ENCODE assay signal across 10 cellular contexts in the genomic region with DNA sequence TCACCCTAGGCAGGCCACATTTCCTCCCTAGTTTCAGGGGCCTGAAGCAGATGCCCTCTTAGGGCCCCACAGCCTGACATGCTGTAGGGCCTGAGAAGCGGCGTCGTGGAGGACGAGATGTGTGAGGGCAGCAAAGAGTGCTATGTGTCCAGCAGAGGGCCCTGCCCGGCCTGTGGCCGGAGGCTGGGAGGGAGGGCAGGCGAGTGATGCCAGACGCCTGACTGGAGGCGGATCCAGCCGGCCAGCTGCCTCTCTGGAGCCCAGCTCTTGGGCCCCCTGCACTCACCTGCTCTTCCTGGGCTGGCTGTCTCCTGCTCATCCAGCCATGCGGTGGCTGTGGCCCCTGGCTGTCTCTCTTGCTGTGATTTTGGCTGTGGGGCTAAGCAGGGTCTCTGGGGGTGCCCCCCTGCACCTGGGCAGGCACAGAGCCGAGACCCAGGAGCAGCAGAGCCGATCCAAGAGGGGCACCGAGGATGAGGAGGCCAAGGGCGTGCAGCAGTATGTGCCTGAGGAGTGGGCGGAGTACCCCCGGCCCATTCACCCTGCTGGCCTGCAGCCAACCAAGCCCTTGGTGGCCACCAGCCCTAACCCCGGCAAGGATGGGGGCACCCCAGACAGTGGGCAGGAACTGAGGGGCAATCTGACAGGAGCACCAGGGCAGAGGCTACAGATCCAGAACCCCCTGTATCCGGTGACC. TPM values are rescaled to one million over a fixed set of nuclear protein-coding genes. Genes with fewer than 3 reads are reported as not detected.
A peak's percentile ranks its signal among the peaks of the same experiment; 100 is the strongest.
DNase-seq lines count a peak whose midpoint lies in the region; ATAC-seq and TF ChIP-seq lines count a peak whose summit lies in the region.
"Had no signal": no experiment of that assay in that cellular context is flagged by ENCODE, and none has a peak within 500 bp of the region (broad histone marks: within the 10 kb centered on the region; RNA-seq: fewer than 3 reads in every experiment).

A gene with protein sequence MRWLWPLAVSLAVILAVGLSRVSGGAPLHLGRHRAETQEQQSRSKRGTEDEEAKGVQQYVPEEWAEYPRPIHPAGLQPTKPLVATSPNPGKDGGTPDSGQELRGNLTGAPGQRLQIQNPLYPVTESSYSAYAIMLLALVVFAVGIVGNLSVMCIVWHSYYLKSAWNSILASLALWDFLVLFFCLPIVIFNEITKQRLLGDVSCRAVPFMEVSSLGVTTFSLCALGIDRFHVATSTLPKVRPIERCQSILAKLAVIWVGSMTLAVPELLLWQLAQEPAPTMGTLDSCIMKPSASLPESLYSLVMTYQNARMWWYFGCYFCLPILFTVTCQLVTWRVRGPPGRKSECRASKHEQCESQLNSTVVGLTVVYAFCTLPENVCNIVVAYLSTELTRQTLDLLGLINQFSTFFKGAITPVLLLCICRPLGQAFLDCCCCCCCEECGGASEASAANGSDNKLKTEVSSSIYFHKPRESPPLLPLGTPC (plus strand): TSS at position 279 of the 697 bp plus-strand sequence. CDS start 47 bp downstream, at position 326.

- CTCF ChIA-PET in PC-3 (lab: Charles Lee), result interaction anchor here (0.7 kb wide), 1 partner anchor 633 kb away, joined by 3 read pairs; no protein-coding TSS in a partner anchor

- H3K9me2 ChIP-seq in PC-3 (replicated peaks; ENCODE audit: low read length) (no peaks in the 10 kb centered on the region), MM.1S (replicated peaks; ENCODE audit: insufficient read depth, low read length) (no peaks in the 10 kb centered on the region)

- intact Hi-C loops in PC-3 (cut with micrococcal nuclease), result no loop called here

- TF ChIP-seq CTCF in PC-3 (conservative IDR thresholded peaks at IDR 0.05; ENCODE audit: low read depth, low read length) (peak; percentile 40; the same call in 1 of the 2 replicates), neural progenitor cell (IDR thresholded peaks at IDR 0.05) (peak; percentile 71), MM.1S (IDR thresholded peaks at IDR 0.05; ENCODE audit: low read length) (no peak)

- H3K4me3 ChIP-seq in PC-3 (ENCODE audit: low read length), result no peak within 1 kb of the TSS
- H3K4me3 ChIP-seq in neural progenitor cell, result no peak within 1 kb of the TSS
- H3K4me3 ChIP-seq in MM.1S (ENCODE audit: low read length), result no peak within 1 kb of the TSS

- H3K4me1 Mint-ChIP-seq in neural progenitor cell, result peaks cover 3% of the 10 kb centered on the region
- H3K4me1 Mint-ChIP-seq in stimulated activated effector memory CD8-positive, alpha-beta T cell treated with anti-CD3 and anti-CD28 coated beads, Interleukin-12 subunit alpha, Interleukin-12 subunit beta, amount 100 ng/mL, for 72 hours, result peaks cover 15% of the 10 kb centered on the region
- H3K4me1 Mint-ChIP-seq: activated naive CD4-positive, alpha-beta T cell treated with anti-CD3 and anti-CD28 coated beads, Interleukin-2, amount 50 U/mL, for 24 hours had no signal

- no peak within 1 kb of the TSS for H3K27ac ChIP-seq in PC-3 (ENCODE audit: low read length)
- no peak within 1 kb of the TSS for H3K27ac ChIP-seq in neural progenitor cell
- no peak within 1 kb of the TSS for H3K27ac ChIP-seq in MM.1S (ENCODE audit: low read length)

- DNase-seq in C1 segment of cervical spinal cord (lab: John Stamatoyannopoulos, UW), result peak in 12 of 14 donors; percentile 36 to 88 (median 78)
- peak; percentile 32 for DNase-seq in PC-3
- peak; percentile 44 for DNase-seq in fibroblast of gingiva (ENCODE audit: low read depth)
- peak; percentile 91 for DNase-seq in neural progenitor cell (ENCODE audit: low spot score)
- no peak for DNase-seq in NCI-H1105 (lab: John Stamatoyannopoulos, UW)
- DNase-seq in MM.1S, result no peak
- DNase-seq in stimulated activated effector memory CD8-positive, alpha-beta T cell treated with anti-CD3 and anti-CD28 coated beads, Interleukin-12 subunit alpha, Interleukin-12 subunit beta, amount 100 ng/mL, for 72 hours (ENCODE audit: low spot score in 2 of 2), result no peak

- H3K4me1 ChIP-seq in PC-3 (ENCODE audit: insufficient read depth, low read length) (peaks cover 5% of the 10 kb centered on the region), neural progenitor cell (peaks cover 3% of the 10 kb centered on the region), MM.1S (ENCODE audit: low read length) (no peaks in the 10 kb centered on the region)

- peaks cover 12% of the 10 kb centered on the region for H3K27me3 Mint-ChIP-seq in neural progenitor cell (ENCODE audit: insufficient read depth, low read depth)

- BruUV-seq in PC-3 (replicated peaks; lab: Mats Ljungman, UMichigan), result no TSS peak

- H3K4me3 Mint-ChIP-seq in neural progenitor cell, result no peak within 1 kb of the TSS
- no peak within 1 kb of the TSS for H3K4me3 Mint-ChIP-seq in stimulated activated effector memory CD8-positive, alpha-beta T cell treated with anti-CD3 and anti-CD28 coated beads, Interleukin-12 subunit alpha, Interleukin-12 subunit beta, amount 100 ng/mL, for 72 hours
- H3K4me3 Mint-ChIP-seq: activated naive CD4-positive, alpha-beta T cell treated with anti-CD3 and anti-CD28 coated beads, Interleukin-2, amount 50 U/mL, for 24 hours had no signal

- ATAC-seq in PC-3 (peak; percentile 71), HG02885 (IDR thresholded peaks at IDR 0.05; ENCODE audit: poor library complexity, unreplicated experiment) (no peak)
- no peak for ATAC-seq in stimulated activated effector memory CD8-positive, alpha-beta T cell treated with anti-CD3 and anti-CD28 coated beads, Interleukin-12 subunit alpha, Interleukin-12 subunit beta, amount 100 ng/mL, for 72 hours

- H3K9ac ChIP-seq in PC-3 (ENCODE audit: low read length), result no peak within 1 kb of the TSS
- no peak within 1 kb of the TSS for H3K9ac ChIP-seq in neural progenitor cell
- H3K9ac ChIP-seq in MM.1S (ENCODE audit: low read length), result no peak within 1 kb of the TSS

- H3K79me2 ChIP-seq in PC-3 (ENCODE audit: low read length) (no peaks in the 10 kb centered on the region), neural progenitor cell (ENCODE audit: low read depth) (no peaks in the 10 kb centered on the region), MM.1S (ENCODE audit: low read length) (no peaks in the 10 kb centered on the region)

- H2AFZ ChIP-seq in PC-3 (ENCODE audit: low read length), result no peak within 1 kb of the TSS
- peak within 1 kb of the TSS; percentile 52 for H2AFZ ChIP-seq in neural progenitor cell (replicated peaks)
- H2AFZ ChIP-seq in MM.1S (ENCODE audit: low read length), result no peak within 1 kb of the TSS

- no peak within 1 kb of the TSS for H3K27ac Mint-ChIP-seq in neural progenitor cell
- no peak within 1 kb of the TSS for H3K27ac Mint-ChIP-seq in stimulated activated effector memory CD8-positive, alpha-beta T cell treated with anti-CD3 and anti-CD28 coated beads, Interleukin-12 subunit alpha, Interleukin-12 subunit beta, amount 100 ng/mL, for 72 hours
- H3K27ac Mint-ChIP-seq: activated naive CD4-positive, alpha-beta T cell treated with anti-CD3 and anti-CD28 coated beads, Interleukin-2, amount 50 U/mL, for 24 hours had no signal

- POLR2A ChIA-PET in PC-3 (lab: Charles Lee; ENCODE audit: unreplicated experiment), result no interaction called here

- no peaks in the 10 kb centered on the region for H3K36me3 ChIP-seq in PC-3 (ENCODE audit: low read depth, low read length)
- H3K36me3 ChIP-seq in neural progenitor cell, result no peaks in the 10 kb centered on the region
- no peaks in the 10 kb centered on the region for H3K36me3 ChIP-seq in MM.1S (replicated peaks; ENCODE audit: insufficient read depth, low read length)

- no peaks in the 10 kb centered on the region for H3K36me3 Mint-ChIP-seq in neural progenitor cell
- H3K36me3 Mint-ChIP-seq in stimulated activated effector memory CD8-positive, alpha-beta T cell treated with anti-CD3 and anti-CD28 coated beads, Interleukin-12 subunit alpha, Interleukin-12 subunit beta, amount 100 ng/mL, for 72 hours, result no peaks in the 10 kb centered on the region
- H3K36me3 Mint-ChIP-seq: activated naive CD4-positive, alpha-beta T cell treated with anti-CD3 and anti-CD28 coated beads, Interleukin-2, amount 50 U/mL, for 24 hours had no signal

- H3K9me3 ChIP-seq in PC-3 (ENCODE audit: low read length) (no peaks in the 10 kb centered on the region), neural progenitor cell (ENCODE audit: low read depth) (no peaks in the 10 kb centered on the region), MM.1S (replicated peaks; ENCODE audit: insufficient read depth, low read length) (no peaks in the 10 kb centered on the region)

- H3F3A ChIP-seq in PC-3 (ENCODE audit: low read length, unreplicated experiment) (no peaks in the 10 kb centered on the region), neural progenitor cell (ENCODE audit: low read depth) (peaks cover 4% of the 10 kb centered on the region), MM.1S (ENCODE audit: insufficient read depth, low read length) (no peaks in the 10 kb centered on the region)

- H3K27me3 ChIP-seq in PC-3 (ENCODE audit: low read length), result no peaks in the 10 kb centered on the region
- no peaks in the 10 kb centered on the region for H3K27me3 ChIP-seq in neural progenitor cell
- peaks cover 29% of the 10 kb centered on the region for H3K27me3 ChIP-seq in MM.1S (replicated peaks; ENCODE audit: insufficient read depth, low read length)

- no peaks in the 10 kb centered on the region for H3K9me3 Mint-ChIP-seq in neural progenitor cell
- no peaks in the 10 kb centered on the region for H3K9me3 Mint-ChIP-seq in stimulated activated effector memory CD8-positive, alpha-beta T cell treated with anti-CD3 and anti-CD28 coated beads, Interleukin-12 subunit alpha, Interleukin-12 subunit beta, amount 100 ng/mL, for 72 hours
- H3K9me3 Mint-ChIP-seq: activated naive CD4-positive, alpha-beta T cell treated with anti-CD3 and anti-CD28 coated beads, Interleukin-2, amount 50 U/mL, for 24 hours had no signal

- H4K20me1 ChIP-seq in PC-3 (ENCODE audit: low read length) (no peaks in the 10 kb centered on the region), neural progenitor cell (ENCODE audit: low read depth) (no peaks in the 10 kb centered on the region), MM.1S (ENCODE audit: insufficient read depth, low read length) (no peaks in the 10 kb centered on the region)

- H3K4me2 ChIP-seq in PC-3 (ENCODE audit: low read length) (no peak within 1 kb of the TSS), neural progenitor cell (peak within 1 kb of the TSS; percentile 19), MM.1S (ENCODE audit: low read depth, low read length) (no peak within 1 kb of the TSS)

RNA-seq across cellular contexts. Expression of the gene that starts here (rescaled TPM):
- total RNA-seq in PC-3 (2014; rRNA removed), result 0.04 TPM in 1 of 2 replicates, not detected in the other
- total RNA-seq in neural progenitor cell (ENCODE audit: low replicate concordance), result 0.06 TPM in 1 of 2 replicates, not detected in the other
- total RNA-seq: HT1080 had no signal

Comparison
In these comparisons a context has a peak if more than half of its experiments do, and no peak if none do; other contexts are left out.
1. Peak in DNase-seq and ATAC-seq in PC-3; RNA of the gene not detected or under 1 TPM.
2. Peak in DNase-seq and H3K4me2 ChIP-seq in neural progenitor cell; RNA of the gene not detected or under 1 TPM.
3. DNase-seq: peak in C1 segment of cervical spinal cord (12 of 14) and fibroblast of gingiva (single experiment); none in NCI-H1105 (single experiment), MM.1S (single experiment) and stimulated activated effector memory CD8-positive, alpha-beta T cell treated with anti-CD3 and anti-CD28 coated beads, Interleukin-12 subunit alpha, Interleukin-12 subunit beta, amount 100 ng/mL, for 72 hours (0 of 2).